12 cellular contexts compared by ENCODE assay signal in genomic region chr1:226661271-226661670, GRCh38.
DNase-seq lines count a peak whose midpoint lies in the region; ATAC-seq and TF ChIP-seq lines count a peak whose summit lies in the region.
"Had no signal": no experiment of that assay in that cellular context is flagged by ENCODE, and none has a peak within 500 bp of the region (broad histone marks: within the 10 kb centered on the region; RNA-seq: fewer than 3 reads in every experiment).

No MANE protein-coding gene starts in this region.

- H2BK15ac ChIP-seq in mesenchymal stem cell (ENCODE audit: low read depth, poor library complexity, severe bottlenecking), result no peak overlapping the region

- H2BK12ac ChIP-seq in mesenchymal stem cell (ENCODE audit: low read length in 2 of 2), result peak overlapping the region; percentile 75 to 80

- ATAC-seq in GM21367 (IDR thresholded peaks at IDR 0.05; ENCODE audit: unreplicated experiment) (no peak), GM19397 (IDR thresholded peaks at IDR 0.05; ENCODE audit: unreplicated experiment) (no peak)

- no peak overlapping the region for H3K4me3 Mint-ChIP-seq in activated naive CD4-positive, alpha-beta T cell treated with anti-CD3 and anti-CD28 coated beads, Interleukin-2, amount 10 ng/mL, durations not matched to agents 7 days and 5 days

- H3K4me3 ChIP-seq in adrenal gland (no peak overlapping the region), mesenchymal stem cell (ENCODE audit: insufficient read depth in 1 of 2, low read depth in 1 of 2, low read length in 2 of 2) (no peak overlapping the region), tibial artery (no peak overlapping the region)

- H3K27ac Mint-ChIP-seq in activated naive CD4-positive, alpha-beta T cell treated with anti-CD3 and anti-CD28 coated beads, Interleukin-2, amount 10 ng/mL, durations not matched to agents 7 days and 5 days, result peak overlapping the region; percentile 92

- no peak overlapping the region for H2AFZ ChIP-seq in mesenchymal stem cell (ENCODE audit: low read depth, low read length)

- H4K8ac ChIP-seq in mesenchymal stem cell (ENCODE audit: low read length), result no peak overlapping the region

- H4K91ac ChIP-seq in mesenchymal stem cell (ENCODE audit: low read length), result peak overlapping the region; percentile 60

- H3K9me3 ChIP-seq in adrenal gland (replicated peaks in 1 of 3) (no peaks in the 10 kb centered on the region), mesenchymal stem cell (ENCODE audit: control insufficient read depth, low read length) (no peaks in the 10 kb centered on the region), tibial artery (no peaks in the 10 kb centered on the region)

- H2BK5ac ChIP-seq in mesenchymal stem cell (ENCODE audit: low read depth, low read length, poor library complexity, severe bottlenecking), result no peak overlapping the region

- H3K36me3 ChIP-seq in adrenal gland (replicated peaks in 1 of 2) (no peaks in the 10 kb centered on the region), mesenchymal stem cell (ENCODE audit: control insufficient read depth in 1 of 2, insufficient read depth in 2 of 2, low read depth in 1 of 2, low read length in 2 of 2) (no peaks in the 10 kb centered on the region), tibial artery (no peaks in the 10 kb centered on the region)

- peaks cover 73% of the 10 kb centered on the region for H3K4me1 Mint-ChIP-seq in activated naive CD4-positive, alpha-beta T cell treated with anti-CD3 and anti-CD28 coated beads, Interleukin-2, amount 10 ng/mL, durations not matched to agents 7 days and 5 days

- peak overlapping the region; percentile 49 for H2AK5ac ChIP-seq in mesenchymal stem cell (ENCODE audit: low read length, severe bottlenecking)

- peaks cover 36% of the 10 kb centered on the region for H3K36me3 Mint-ChIP-seq in activated naive CD4-positive, alpha-beta T cell treated with anti-CD3 and anti-CD28 coated beads, Interleukin-2, amount 10 ng/mL, durations not matched to agents 7 days and 5 days

- peak overlapping the region in 1 of 2 experiments; percentile 39 for H3K14ac ChIP-seq in mesenchymal stem cell (ENCODE audit: low read length in 2 of 2)

- no peak for TF ChIP-seq POLR2A in adrenal gland (IDR thresholded peaks at IDR 0.05)

- peaks cover 37% of the 10 kb centered on the region for H3K79me1 ChIP-seq in mesenchymal stem cell (replicated peaks; ENCODE audit: low read length, poor library complexity, severe bottlenecking)

- no peaks in the 10 kb centered on the region for H3K27me3 ChIP-seq in adrenal gland
- no peaks in the 10 kb centered on the region for H3K27me3 ChIP-seq in mesenchymal stem cell (ENCODE audit: control insufficient read depth in 1 of 2, insufficient read depth in 1 of 2, low read length in 2 of 2)
- H3K27me3 ChIP-seq in tibial artery, result no peaks in the 10 kb centered on the region

- H3K27ac ChIP-seq in adrenal gland (peak overlapping the region in 4 of 5 donors; percentile 31 to 86 (median 82)), mesenchymal stem cell (ENCODE audit: low read length, poor library complexity, severe bottlenecking) (no peak overlapping the region), tibial artery (peak overlapping the region; percentile 75 to 84)

- no peak overlapping the region for H3K4me2 ChIP-seq in mesenchymal stem cell (ENCODE audit: low read length, poor library complexity, severe bottlenecking)

- no peak for TF ChIP-seq CTCF in adrenal gland (IDR thresholded peaks at IDR 0.05)
- no peak for TF ChIP-seq CTCF in tibial artery (IDR thresholded peaks at IDR 0.05)

- H3K27me3 Mint-ChIP-seq in activated naive CD4-positive, alpha-beta T cell treated with anti-CD3 and anti-CD28 coated beads, Interleukin-2, amount 10 ng/mL, durations not matched to agents 7 days and 5 days, result no peaks in the 10 kb centered on the region

- H3K4me1 ChIP-seq in adrenal gland (replicated peaks in 1 of 2) (peaks cover 35 to 65% of the 10 kb centered on the region in 2 donors), mesenchymal stem cell (ENCODE audit: control insufficient read depth, insufficient read depth, low read depth, low read length) (peaks cover 43% of the 10 kb centered on the region), tibial artery (peaks cover 7 to 97% (median 78%) of the 10 kb centered on the region in 4 donors)

- H3K23ac ChIP-seq in mesenchymal stem cell (ENCODE audit: low read length in 2 of 2), result peak overlapping the region in 1 of 2 experiments; percentile 28

- no peak for DNase-seq in activated naive CD4-positive, alpha-beta T cell treated with anti-CD3 and anti-CD28 coated beads, Interleukin-2, amount 10 ng/mL, durations not matched to agents 7 days and 5 days
- DNase-seq in activated naive CD4-positive, alpha-beta T cell treated with anti-CD3 and anti-CD28 coated beads, Interleukin-2, amount 50 U/mL, for 16 hours, result no peak
- DNase-seq in adrenal gland, result no peak
- DNase-seq in mesenchymal stem cell, result no peak
- DNase-seq in tibial artery, result no peak
- no peak for DNase-seq in pons (ENCODE audit: low spot score)
- DNase-seq: activated effector memory CD4-positive, alpha-beta T cell treated with Interleukin-2 at 50 U/mL for 16 hours; mammary epithelial cell; NCI-H226; stimulated activated CD4-positive, alpha-beta T cell treated with anti-CD3 and anti-CD28 coated beads, Interleukin-1b, Interleukin-23, amount 100 ng/mL, for 48 hours had no signal

- WGBS in adrenal gland, 4 donors, result 69 to 92% (median 78%) methylated on average over 1 to 2 of the region's 2 CpGs
- 67% methylated on average over 2 of the region's 2 CpGs for WGBS in mesenchymal stem cell

- H3K18ac ChIP-seq in mesenchymal stem cell (ENCODE audit: low read depth in 1 of 2, low read length in 2 of 2), result peak overlapping the region; percentile 84 to 86

- intact Hi-C loops in adrenal gland (cut with DNase I), result no loop called here
- intact Hi-C loops in tibial artery (cut with DNase I; ENCODE audit: low total_unique reads), result no loop called here

- H3K4ac ChIP-seq in mesenchymal stem cell (ENCODE audit: low read depth in 1 of 2, low read length in 2 of 2), result peak overlapping the region; percentile 28 to 84

- H3K9ac ChIP-seq in mesenchymal stem cell (ENCODE audit: low read length), result peak overlapping the region; percentile 74

- CTCF ChIA-PET in activated naive CD4-positive, alpha-beta T cell treated with anti-CD3 and anti-CD28 coated beads, Interleukin-2, amount 10 ng/mL, durations not matched to agents 7 days and 5 days (lab: Charles Lee), result interaction anchor here (1.5 to 1.8 kb wide), 3 partner anchors 7 to 28 kb away, joined by 3 to 10 read pairs (median 7); no protein-coding TSS in a partner anchor

- H3K9me3 Mint-ChIP-seq in activated naive CD4-positive, alpha-beta T cell treated with anti-CD3 and anti-CD28 coated beads, Interleukin-2, amount 10 ng/mL, durations not matched to agents 7 days and 5 days, result no peaks in the 10 kb centered on the region

- no peak overlapping the region for H2BK120ac ChIP-seq in mesenchymal stem cell (ENCODE audit: low read depth, low read length)
